Comparison of ENCODE assay signal across 30 cellular contexts in the genomic region with DNA sequence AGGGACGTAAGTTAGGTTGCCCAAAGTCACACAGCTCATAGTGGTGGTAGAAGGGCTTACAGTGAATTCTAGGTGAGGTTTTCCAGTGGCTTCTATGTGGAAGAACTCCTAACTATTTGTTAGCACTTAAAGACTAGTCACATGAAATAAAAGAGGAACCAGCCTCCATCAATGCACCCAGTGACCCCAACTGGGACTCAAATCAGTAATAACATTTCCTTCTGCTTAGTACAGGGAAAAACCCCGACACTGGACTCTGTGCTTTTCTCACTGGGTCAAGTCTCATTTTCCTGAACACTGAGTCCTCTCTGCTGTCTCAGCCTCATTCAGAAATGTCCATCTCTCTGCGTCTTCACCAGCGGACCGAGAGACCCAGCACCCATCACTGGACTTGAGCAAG.
DNase-seq lines count a peak whose midpoint lies in the region; ATAC-seq, FAIRE-seq and TF ChIP-seq lines count a peak whose summit lies in the region.
"Had no signal": no experiment of that assay in that cellular context is flagged by ENCODE, and none has a peak within 500 bp of the region (broad histone marks: within the 10 kb centered on the region; RNA-seq: fewer than 3 reads in every experiment).

No MANE protein-coding gene starts in this region.

- no peak overlapping the region for H2AFZ ChIP-seq in GM12878 (ENCODE audit: control insufficient read depth, low read depth, low read length)

- intact Hi-C loops in heart right ventricle (cut with DNase I) (no loop called here), left ventricle myocardium inferior (cut with micrococcal nuclease) (no loop called here), GM12878 (cut with micrococcal nuclease; ENCODE audit: unreplicated experiment) (no loop called here), right lobe of liver (cut with DNase I) (no loop called here), dorsolateral prefrontal cortex (cut with DNase I) (no loop called here)

- FAIRE-seq in GM12878 (lab: Jason Lieb, UNC), result no peak
- FAIRE-seq: GM12892, RCC 7860 had no signal

- SMC1A ChIA-PET in GM12878 (lab: Charles Lee; ENCODE audit: uncharacterized antibody, unreplicated experiment), result interaction anchor here (1.7 to 12.4 kb wide), 3 partner anchors 11 to 55 kb away, joined by 4 to 103 read pairs (median 9); no protein-coding TSS in a partner anchor

- TF ChIP-seq POLR2A in GM12878 (IDR thresholded peaks at IDR 0.05; ENCODE audit: low read depth, low read length) (no peak), right lobe of liver (IDR thresholded peaks at IDR 0.05) (no peak)

- H3K79me2 ChIP-seq in GM12878 (ENCODE audit: control insufficient read depth, insufficient read depth, low read length), result no peaks in the 10 kb centered on the region

- 0 out of 4 replicates have a peak, but pooled peaks of 1 of the 2 experiments have one; percentile 54 for TF ChIP-seq EP300 in GM12878 (IDR thresholded peaks at IDR 0.05; ENCODE audit: borderline replicate concordance in 1 of 2, control insufficient read depth in 1 of 2, low read depth in 2 of 2, low read length in 2 of 2)

- ATAC-seq in heart right ventricle (peak in 5 of 8 donors; percentile 31 to 72 (median 33)), GM12878 (peak; percentile 73), right lobe of liver (peak in 1 of 4 donors; percentile 9), GM19455 (IDR thresholded peaks at IDR 0.05; ENCODE audit: unreplicated experiment) (no peak), GM18861 (IDR thresholded peaks at IDR 0.05; ENCODE audit: unreplicated experiment) (no peak)
- ATAC-seq: activated naive CD8-positive, alpha-beta T cell treated with anti-CD3 and anti-CD28 coated beads, Interleukin-2, amount 50 U/mL, for 24 hours; activated T-cell treated with anti-CD3 and anti-CD28 coated beads, Interleukin-2, amount 50 U/mL, for 72 hours; foreskin keratinocyte; HCT116 had no signal

- H3K36me3 ChIP-seq in heart right ventricle (no peaks in the 10 kb centered on the region), left ventricle myocardium inferior (no peaks in the 10 kb centered on the region), GM12878 (ENCODE audit: control insufficient read depth in 2 of 2, insufficient read depth in 2 of 2, low read length in 1 of 2) (no peaks in the 10 kb centered on the region), right lobe of liver (no peaks in the 10 kb centered on the region)
- H3K36me3 ChIP-seq: esophagus muscularis mucosa, SJCRH30, thyroid gland, uterus had no signal

- no peak for TF ChIP-seq RAD21 in GM12878 (IDR thresholded peaks at IDR 0.05; ENCODE audit: insufficient read depth, low read depth, low read length)

- no peak overlapping the region for H3K4me3 ChIP-seq in heart right ventricle
- no peak overlapping the region for H3K4me3 ChIP-seq in left ventricle myocardium inferior
- H3K4me3 ChIP-seq in GM12878, result no peak overlapping the region
- H3K4me3 ChIP-seq in right lobe of liver, result no peak overlapping the region
- H3K4me3 ChIP-seq in dorsolateral prefrontal cortex, result no peak overlapping the region
- H3K4me3 ChIP-seq: esophagus muscularis mucosa, SJCRH30, skin epidermis, thyroid gland, uterus had no signal

- H3K4me2 ChIP-seq in GM12878 (ENCODE audit: control insufficient read depth, insufficient read depth), result 0 out of 2 replicates have a peak overlapping the region, but pooled peaks have one; percentile 5

- POLR2A ChIA-PET in GM12878 (lab: Charles Lee), result interaction anchor here (1.0 to 1.7 kb wide), 2 partner anchors 9 to 11 kb away, joined by 6 to 13 read pairs; no protein-coding TSS in a partner anchor

- H4K20me1 ChIP-seq in GM12878 (ENCODE audit: control insufficient read depth, insufficient read depth), result no peaks in the 10 kb centered on the region

- H3K9me3 ChIP-seq in heart right ventricle (no peaks in the 10 kb centered on the region), left ventricle myocardium inferior (replicated peaks) (no peaks in the 10 kb centered on the region), GM12878 (replicated peaks; ENCODE audit: control insufficient read depth, insufficient read depth, low read length) (no peaks in the 10 kb centered on the region), right lobe of liver (no peaks in the 10 kb centered on the region)
- H3K9me3 ChIP-seq: esophagus muscularis mucosa, SJCRH30, thyroid gland, uterus had no signal

- H3K9ac ChIP-seq in GM12878 (ENCODE audit: control insufficient read depth, insufficient read depth, low read length), result no peak overlapping the region

- in situ Hi-C loops in GM12878 (cut with MboI), result no loop called here

- H3K27ac ChIP-seq in heart right ventricle (peak overlapping the region in 1 of 10 donors; percentile 10), left ventricle myocardium inferior (replicated peaks) (no peak overlapping the region), GM12878 (ENCODE audit: control insufficient read depth, insufficient read depth) (no peak overlapping the region), right lobe of liver (peak overlapping the region in 2 of 3 donors; percentile 37 to 91), dorsolateral prefrontal cortex (peak overlapping the region in 24 of 59 donors; percentile 2 to 70 (median 28))
- H3K27ac ChIP-seq: esophagus muscularis mucosa, foreskin keratinocyte, SJCRH30, skin epidermis, thyroid gland, uterus had no signal

- no TSS peak for BruUV-seq in GM12878 (replicated peaks; lab: Mats Ljungman, UMichigan)

- TF ChIP-seq CTCF in heart right ventricle (IDR thresholded peaks at IDR 0.05) (no peak), left ventricle myocardium inferior (IDR thresholded peaks at IDR 0.05; ENCODE audit: borderline replicate concordance) (no peak), GM12878 (IDR thresholded peaks at IDR 0.05 in 2 of 3, conservative IDR thresholded peaks at IDR 0.05 in 1 of 3; ENCODE audit: control insufficient read depth in 2 of 3, extremely low read depth in 1 of 3, insufficient read depth in 1 of 3, low read depth in 3 of 3, low read length in 3 of 3) (no peak), right lobe of liver (IDR thresholded peaks at IDR 0.05) (no peak), dorsolateral prefrontal cortex (IDR thresholded peaks at IDR 0.05 in 54 of 56, conservative IDR thresholded peaks at IDR 0.05 in 2 of 56; ENCODE audit: low read depth in 1 of 56, partially characterized antibody in 56 of 56) (no peak)

- H3K4me1 ChIP-seq in heart right ventricle, result peaks cover 0 to 22% (median 0%) of the 10 kb centered on the region in 9 donors
- peaks cover 4% of the 10 kb centered on the region for H3K4me1 ChIP-seq in left ventricle myocardium inferior
- H3K4me1 ChIP-seq in GM12878 (ENCODE audit: control insufficient read depth, insufficient read depth, low read length), result peaks cover 6% of the 10 kb centered on the region; the same call in 1 of the 2 replicates
- H3K4me1 ChIP-seq in right lobe of liver, result peaks cover 0 to 94% (median 39%) of the 10 kb centered on the region in 4 donors
- H3K4me1 ChIP-seq: SJCRH30, uterus had no signal

- H3K27me3 ChIP-seq in heart right ventricle (no peaks in the 10 kb centered on the region), left ventricle myocardium inferior (ENCODE audit: low read depth) (no peaks in the 10 kb centered on the region), GM12878 (replicated peaks in 1 of 2; ENCODE audit: control insufficient read depth in 2 of 2, insufficient read depth in 2 of 2, low read length in 1 of 2) (no peaks in the 10 kb centered on the region), right lobe of liver (no peaks in the 10 kb centered on the region), dorsolateral prefrontal cortex (no peaks in the 10 kb centered on the region)
- H3K27me3 ChIP-seq: esophagus muscularis mucosa, SJCRH30, thyroid gland, uterus had no signal

- WGBS in heart right ventricle, 2 donors, result 55 to 75% methylated on average over 5 of the region's 5 CpGs
- 25% methylated on average over 5 of the region's 5 CpGs for WGBS in GM12878 (ENCODE audit: insufficient coverage, insufficient replicate concordance, low lambda C conversion rate, missing lambda C conversion rate)
- WGBS in right lobe of liver (ENCODE audit: insufficient coverage, low coverage, low lambda C conversion rate, missing lambda C conversion rate), result 38% methylated on average over 4 of the region's 5 CpGs

- no peak for DNase-seq in heart right ventricle
- no peak for DNase-seq in left ventricle myocardium inferior
- no peak for DNase-seq in GM12878 (ENCODE audit: low read depth, low spot score)
- DNase-seq in right lobe of liver, result no peak
- no peak for DNase-seq in dorsolateral prefrontal cortex
- no peak for DNase-seq in NCI-H1092 (lab: John Stamatoyannopoulos, UW)
- DNase-seq: activated naive CD4-positive, alpha-beta T cell; activated naive CD8-positive, alpha-beta T cell treated with anti-CD3 and anti-CD28 coated beads, Interleukin-2, amount 50 U/mL, for 24 hours; activated T-cell treated with anti-CD3 and anti-CD28 coated beads, Interleukin-2, amount 50 U/mL, for 72 hours; central memory CD4-positive, alpha-beta T cell; foreskin keratinocyte; Kasumi-1; MV-4-11; NCI-H1436 treated with DMSO at 0.1 percent for 48 hours; NCI-H2107; NCI-H345; nephron progenitor cell; SJCRH30; stimulated activated CD4-positive, alpha-beta T cell treated with anti-CD3 and anti-CD28 coated beads, Interleukin-1b, Interleukin-23, amount 100 ng/mL, for 48 hours; SW 1271; T1000; thyroid gland; uterus had no signal

- RAD21 ChIA-PET in GM12878 (lab: Charles Lee; ENCODE audit: unreplicated experiment), result interaction anchor here (1.3 to 1.4 kb wide), 2 partner anchors 9 to 10 kb away, joined by 3 to 4 read pairs; no protein-coding TSS in a partner anchor

- CTCF ChIA-PET in GM12878 (lab: Yijun Ruan, JAX), result interaction anchor here (1.0 to 2.1 kb wide), 2 partner anchors 11 to 46 kb away, joined by 3 to 8 read pairs; no protein-coding TSS in a partner anchor

TF ChIP-seq in GM12878, 131 proteins besides CTCF, POLR2A, EP300 and RAD21 (continues in another document):
- TF ChIP-seq MTA2 (IDR thresholded peaks at IDR 0.05; ENCODE audit: low read depth), result peak; percentile 55; the same call in 1 of the 2 replicates
- TF ChIP-seq FOXK2 (IDR thresholded peaks at IDR 0.05), result no peak
- TF ChIP-seq BCL11A (IDR thresholded peaks at IDR 0.05; ENCODE audit: low read depth, low read length), result peak; percentile 65; the same call in 1 of the 2 replicates
- TF ChIP-seq RBBP5 (conservative IDR thresholded peaks at IDR 0.05), result no peak
- no peak for TF ChIP-seq SP1 (IDR thresholded peaks at IDR 0.05; ENCODE audit: low read depth, low read length)
- TF ChIP-seq RAD51 (IDR thresholded peaks at IDR 0.05), result no peak
- TF ChIP-seq SPI1 (IDR thresholded peaks at IDR 0.05; ENCODE audit: borderline replicate concordance, insufficient read depth, low read depth, low read length), result peak; percentile 81
- TF ChIP-seq SUPT20H (IDR thresholded peaks at IDR 0.05; ENCODE audit: borderline replicate concordance, control insufficient read depth, low read depth, low read length), result no peak
- peak; percentile 59; the same call in 1 of the 2 replicates for TF ChIP-seq DPF2 (IDR thresholded peaks at IDR 0.05)
- 0 out of 2 replicates have a peak, but pooled peaks have one; percentile 68 for TF ChIP-seq IRF4 (IDR thresholded peaks at IDR 0.05; ENCODE audit: low read depth, low read length)
- TF ChIP-seq NFXL1 (IDR thresholded peaks at IDR 0.05; ENCODE audit: borderline replicate concordance), result no peak
- TF ChIP-seq CBFB (IDR thresholded peaks at IDR 0.05; ENCODE audit: low read depth), result no peak
- no peak for TF ChIP-seq POLR2AphosphoS5 (IDR thresholded peaks at IDR 0.05; ENCODE audit: low read length)

Comparison
In these comparisons a context has a peak if more than half of its experiments do, and no peak if none do; other contexts are left out.
1. ATAC-seq: peak in heart right ventricle (5 of 8) and GM12878 (single experiment); none in GM19455 (single experiment) and GM18861 (single experiment).
2. H3K27ac ChIP-seq: peak in right lobe of liver (2 of 3); none in left ventricle myocardium inferior (single experiment) and GM12878 (single experiment).